8 cellular contexts compared by ENCODE assay signal in genomic region chr20:53915459-53916172, GRCh38.
A peak's percentile ranks its signal among the peaks of the same experiment; 100 is the strongest.
DNase-seq lines count a peak whose midpoint lies in the region; ATAC-seq and TF ChIP-seq lines count a peak whose summit lies in the region.

No MANE protein-coding gene starts in this region.

- ATAC-seq in HG02678 (IDR thresholded peaks at IDR 0.05; ENCODE audit: unreplicated experiment): peak; percentile 75
- ATAC-seq in HG03521 (IDR thresholded peaks at IDR 0.05; ENCODE audit: unreplicated experiment): no peak

- in situ Hi-C loops in astrocyte of the cerebellum (cut with HindIII; ENCODE audit: low sequenced_read_pairs): no loop called here

- H3K4me3 ChIP-seq in astrocyte of the cerebellum (ENCODE audit: low read depth, low read length): peak overlapping the region; percentile 48
- H3K4me3 ChIP-seq in retinal pigment epithelial cell (ENCODE audit: low read length): peak overlapping the region; percentile 68

- DNase-seq in GM10266 (ENCODE audit: extremely low spot score): peak; percentile 67
- DNase-seq in NCI-H187 (lab: John Stamatoyannopoulos, UW): peak; percentile 79 to 84
- DNase-seq in T-helper 9 cell: peak; percentile 96
- DNase-seq in astrocyte of the cerebellum (ENCODE audit: low read depth): peak; percentile 80
- DNase-seq in hippocampal formation (lab: John Stamatoyannopoulos, UW): peak; percentile 84 to 88
- no peak for DNase-seq in retinal pigment epithelial cell (ENCODE audit: low read depth)

- TF ChIP-seq CTCF in GM10266 (IDR thresholded peaks at IDR 0.05; ENCODE audit: control insufficient read depth, insufficient read depth, low read depth, missing control alignments) (peak; percentile 79), astrocyte of the cerebellum (IDR thresholded peaks at IDR 0.05; ENCODE audit: low read depth, low read length, missing control alignments) (peak; percentile 75), retinal pigment epithelial cell (conservative IDR thresholded peaks at IDR 0.05; ENCODE audit: low read depth, low read length) (peak; percentile 86)
